In the genomic region with DNA sequence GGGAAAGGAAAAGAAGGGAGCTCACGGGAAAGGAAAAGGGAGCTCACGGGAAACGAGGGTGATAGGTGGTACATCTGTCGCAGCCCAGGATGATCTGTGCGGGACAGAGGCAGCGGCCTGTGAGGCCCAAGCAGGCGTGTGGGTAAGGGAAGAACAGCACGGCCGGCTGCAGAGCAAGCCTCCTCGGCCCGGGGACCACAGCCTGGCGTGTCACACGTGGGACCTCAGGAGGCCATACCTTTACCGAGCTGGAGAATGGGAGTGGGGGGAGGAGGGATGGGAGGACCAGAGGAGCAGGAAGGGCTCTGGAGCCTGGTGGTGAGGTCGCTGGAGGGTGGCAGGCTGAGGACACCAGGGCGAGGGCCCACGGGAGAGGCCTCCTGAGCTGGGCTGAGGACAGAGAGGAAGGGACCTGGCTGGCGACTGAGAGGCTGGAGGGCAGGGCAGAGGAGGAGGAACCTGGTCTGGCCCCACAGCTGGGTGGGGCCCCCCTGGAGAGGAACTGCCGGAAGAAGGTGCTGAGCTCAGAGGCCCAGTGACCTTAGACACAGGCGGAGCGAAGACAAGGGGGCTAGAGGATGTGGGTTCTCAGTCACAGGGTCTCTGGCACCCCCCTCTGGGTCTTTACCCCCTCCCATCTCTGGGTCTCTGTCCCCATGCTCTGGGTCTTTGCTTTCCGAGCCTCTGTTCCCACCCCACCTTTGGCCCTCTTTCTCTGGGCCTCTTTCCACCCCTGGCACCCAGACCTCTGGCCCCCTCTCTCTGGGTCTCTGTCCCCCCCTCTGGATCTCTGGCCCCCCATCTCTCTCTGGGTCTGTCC, we compare ENCODE assay signal across 8 cellular contexts. TPM values are rescaled to one million over a fixed set of nuclear protein-coding genes. Genes with fewer than 3 reads are reported as not detected.
A peak's percentile ranks its signal among the peaks of the same experiment; 100 is the strongest.
DNase-seq lines count a peak whose midpoint lies in the region; ATAC-seq and TF ChIP-seq lines count a peak whose summit lies in the region.

No MANE protein-coding gene starts in this region.

- no peak for ATAC-seq in HG03097 (IDR thresholded peaks at IDR 0.05; ENCODE audit: low FRiP score, unreplicated experiment)

- H4K8ac ChIP-seq in mesendoderm (ENCODE audit: low read depth, low read length) = no peak overlapping the region

- TF ChIP-seq EP300 in transverse colon (IDR thresholded peaks at IDR 0.05; ENCODE audit: low read depth) = no peak

- H2BK5ac ChIP-seq in mesendoderm (ENCODE audit: low read length) = no peak overlapping the region

- H3K27ac ChIP-seq in cingulate gyrus (ENCODE audit: low read depth, low read length) (peak overlapping the region; percentile 39), mesendoderm (ENCODE audit: low read depth, low read length) (peak overlapping the region; percentile 65), transverse colon (peak overlapping the region; percentile 94 to 97 (median 96))

- H3K36me3 ChIP-seq in mesendoderm (ENCODE audit: control insufficient read depth, insufficient read depth, low read length) (no peaks in the 10 kb centered on the region), transverse colon (peaks cover 0 to 10% (median 3%) of the 10 kb centered on the region in 4 donors)

- H3K4me2 ChIP-seq in mesendoderm (ENCODE audit: low read length) = no peak overlapping the region

- no peak overlapping the region for H2BK15ac ChIP-seq in mesendoderm (replicated peaks; ENCODE audit: low read depth)

- WGBS in mesendoderm (ENCODE audit: extremely low coverage, insufficient coverage, low lambda C conversion rate) = no CpG with 5 or more reads among the region's 22 CpGs
- WGBS in transverse colon (ENCODE audit: low coverage in 1 of 2), 2 donors = 32 to 38% methylated on average over 19 to 22 of the region's 22 CpGs

- peak overlapping the region; percentile 97 for H3K18ac ChIP-seq in mesendoderm (ENCODE audit: low read length)

- in situ Hi-C loops in transverse colon (cut with MboI; ENCODE audit: low pct_ligation_motif_present in 1 of 4, low pct_unique_long_range_greater_than_20kb in 1 of 4, low sequenced_read_pairs in 3 of 4) = loop anchor here in 1 of 4 donors (25.0 kb wide), 1 partner anchor 100 kb away; the partner anchor contains the start of genes PLEKHA4 and PPP1R15A

- H3K9ac ChIP-seq in mesendoderm (ENCODE audit: low read length) = peak overlapping the region; percentile 57

- peak overlapping the region; percentile 76 for H3K56ac ChIP-seq in mesendoderm (ENCODE audit: low read length)

- peaks cover 6% of the 10 kb centered on the region for H3K79me1 ChIP-seq in mesendoderm (ENCODE audit: low read length)

- H4K5ac ChIP-seq in mesendoderm (ENCODE audit: low read length) = no peak overlapping the region

- H3K27me3 ChIP-seq in mesendoderm (ENCODE audit: insufficient read depth, low read length, poor library complexity) = no peaks in the 10 kb centered on the region
- no peaks in the 10 kb centered on the region for H3K27me3 ChIP-seq in transverse colon

- peaks cover 16% of the 10 kb centered on the region for H3K4me1 ChIP-seq in mesendoderm (ENCODE audit: control insufficient read depth, low read depth, low read length)
- H3K4me1 ChIP-seq in transverse colon = peaks cover 34 to 66% (median 59%) of the 10 kb centered on the region in 4 donors

- H3K4me3 ChIP-seq in mesendoderm (ENCODE audit: low read length) (no peak overlapping the region), transverse colon (peak overlapping the region in 1 of 4 donors; percentile 99)

- peak; percentile 94 for TF ChIP-seq POLR2A in transverse colon (IDR thresholded peaks at IDR 0.05)

- TF ChIP-seq CTCF in transverse colon (IDR thresholded peaks at IDR 0.05) = no peak

- peak overlapping the region; percentile 69 for H2AK5ac ChIP-seq in mesendoderm (ENCODE audit: low read length)

- peak; percentile 34 for DNase-seq in DMS153 treated with DMSO at 0.1 percent for 48 hours (lab: John Stamatoyannopoulos, UW; ENCODE audit: unreplicated experiment)
- DNase-seq in DMS153 (lab: John Stamatoyannopoulos, UW) = no peak
- peak; percentile 92 for DNase-seq in HK-2 (ENCODE audit: unreplicated experiment)
- peak; percentile 52 for DNase-seq in SKM-1 (lab: John Stamatoyannopoulos, UW; ENCODE audit: unreplicated experiment)
- peak; percentile 72 for DNase-seq in mesendoderm
- peak; percentile 90 for DNase-seq in transverse colon

- intact Hi-C loops in transverse colon (cut with DNase I; ENCODE audit: low total_unique reads) = loop anchor here (10.0 kb wide), 2 partner anchors 57 to 87 kb away; partner anchors contain the start of genes NUCB1 and PPP1R15A

- H3K4ac ChIP-seq in mesendoderm (ENCODE audit: low read depth, low read length) = peak overlapping the region; percentile 99

- no peak overlapping the region for H3K23ac ChIP-seq in mesendoderm (ENCODE audit: low read length)

- H3K79me2 ChIP-seq in mesendoderm (ENCODE audit: control insufficient read depth, insufficient read depth, low read length) = peaks cover 13% of the 10 kb centered on the region

- no peaks in the 10 kb centered on the region for H3K9me3 ChIP-seq in transverse colon

- H2BK120ac ChIP-seq in mesendoderm (ENCODE audit: low read depth, low read length) = no peak overlapping the region

RNA-seq across cellular contexts. Expression of gene FTL, which starts 2.9 kb away (rescaled TPM):
- 2,631 TPM for polyA plus RNA-seq in mesendoderm (2013, experiment 1 of 2)
- 2,464 TPM for polyA plus RNA-seq in mesendoderm (2013, experiment 2 of 2)
- total RNA-seq in transverse colon = 1,000 to 10,000 TPM; 3,057 to 3,935 (median 3,837) TPM

RNA-seq across cellular contexts. Expression of gene BAX, which starts 7.6 kb away (rescaled TPM):
- polyA plus RNA-seq in mesendoderm (2013, experiment 1 of 2) = 77.7 TPM
- 82.3 TPM for polyA plus RNA-seq in mesendoderm (2013, experiment 2 of 2)
- 100 to 1,000 TPM in 2 of 4 donors, 10 to 100 TPM in 2; 74.5 to 152 (median 112) TPM for total RNA-seq in transverse colon

RNA-seq across cellular contexts. Expression of gene DHDH, which starts 28.7 kb away (rescaled TPM):
- 0.27 TPM for polyA plus RNA-seq in mesendoderm (2013, experiment 1 of 2)
- 0.36 TPM for polyA plus RNA-seq in mesendoderm (2013, experiment 2 of 2)
- 1 to 10 TPM in 2 of 4 donors, not detected in 2; 3.4 to 4.9 TPM for total RNA-seq in transverse colon

RNA-seq across cellular contexts. Expression of gene GYS1, which starts 30.9 kb away (rescaled TPM):
- 20.1 TPM for polyA plus RNA-seq in mesendoderm (2013, experiment 1 of 2)
- polyA plus RNA-seq in mesendoderm (2013, experiment 2 of 2) = 19.3 TPM
- 100 to 1,000 TPM in 1 of 4 donors, 10 to 100 TPM in 3; 31.8 to 107 (median 40.9) TPM for total RNA-seq in transverse colon

RNA-seq across cellular contexts. Expression of gene RUVBL2, which starts 31.4 kb away (rescaled TPM):
- 88.9 TPM for polyA plus RNA-seq in mesendoderm (2013, experiment 1 of 2)
- polyA plus RNA-seq in mesendoderm (2013, experiment 2 of 2) = 92.5 TPM
- 10 to 100 TPM; 48.6 to 66.9 (median 59.4) TPM for total RNA-seq in transverse colon

Comparison
In these comparisons a context has a peak if more than half of its experiments do, and no peak if none do; other contexts are left out.
1. H3K27ac ChIP-seq: peak in every context shown above with its lines; median percentile 96 in transverse colon; 65 in mesendoderm; 39 in cingulate gyrus.